15 cellular contexts compared by ENCODE assay signal in the genomic region with DNA sequence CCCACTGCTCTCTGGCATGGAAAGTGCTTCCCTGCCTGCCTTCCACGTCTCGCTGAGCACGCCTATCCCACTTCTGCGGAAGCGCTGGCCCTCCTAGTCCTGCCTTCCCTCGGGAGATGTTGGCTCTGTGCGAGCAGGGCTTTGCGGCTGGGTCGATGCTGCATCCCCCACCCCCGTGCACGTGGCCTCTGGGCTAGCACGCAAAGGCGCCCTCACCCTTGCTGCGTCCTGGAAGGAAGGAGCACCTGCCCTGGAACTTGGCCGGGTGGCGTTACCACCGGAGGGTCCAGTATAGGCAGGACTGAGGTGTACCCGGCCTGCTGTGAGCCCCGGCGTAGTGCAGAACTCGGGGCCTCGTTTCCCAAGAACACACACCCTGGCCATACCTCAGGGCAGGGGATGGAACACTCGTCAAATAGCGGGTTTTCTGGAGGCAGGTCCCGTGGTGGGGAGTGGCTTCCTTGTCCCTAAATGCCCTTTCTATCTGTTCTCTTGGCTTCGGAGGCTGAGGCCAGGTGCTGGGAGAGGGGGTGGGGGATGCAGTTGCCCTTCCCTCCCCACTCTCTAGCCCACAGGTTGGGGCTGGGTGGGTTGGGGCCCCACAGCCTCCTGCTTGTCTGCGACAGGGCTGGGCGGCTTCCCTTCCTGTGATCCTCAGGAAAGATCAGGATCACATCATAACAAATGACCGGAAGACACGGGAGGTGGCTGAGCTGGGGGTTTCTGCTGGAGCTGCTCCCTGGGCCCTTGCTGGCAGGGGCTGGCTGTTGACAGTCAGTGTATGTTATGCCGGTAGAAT. TPM values are rescaled to one million over a fixed set of nuclear protein-coding genes. Genes with fewer than 3 reads are reported as not detected.
A peak's percentile ranks its signal among the peaks of the same experiment; 100 is the strongest.
DNase-seq lines count a peak whose midpoint lies in the region; ATAC-seq and TF ChIP-seq lines count a peak whose summit lies in the region.
"Had no signal": no experiment of that assay in that cellular context is flagged by ENCODE, and none has a peak within 500 bp of the region (broad histone marks: within the 10 kb centered on the region; RNA-seq: fewer than 3 reads in every experiment).

No MANE protein-coding gene starts in this region.

- no peak for TF ChIP-seq CTCF in breast epithelium (IDR thresholded peaks at IDR 0.05)
- no peak for TF ChIP-seq CTCF in left lung (IDR thresholded peaks at IDR 0.05)
- no peak for TF ChIP-seq CTCF in type B pancreatic cell (conservative IDR thresholded peaks at IDR 0.05)

- H3K4me1 ChIP-seq in breast epithelium (peaks cover 14 to 18% of the 10 kb centered on the region in 2 donors), left lung (peaks cover 32 to 64% of the 10 kb centered on the region in 2 donors), aorta (ENCODE audit: control insufficient read depth in 1 of 2, insufficient read depth in 2 of 2, low read length in 2 of 2) (no peaks in the 10 kb centered on the region)

- H3K9me3 ChIP-seq in breast epithelium (no peaks in the 10 kb centered on the region), left lung (no peaks in the 10 kb centered on the region), aorta (ENCODE audit: control insufficient read depth, low read length) (no peaks in the 10 kb centered on the region)
- H3K9me3 ChIP-seq: body of pancreas, Peyer's patch had no signal

- H3K27me3 Mint-ChIP-seq in type B pancreatic cell = no peaks in the 10 kb centered on the region
- H3K27me3 Mint-ChIP-seq: activated T-cell treated with anti-CD3 and anti-CD28 coated beads, Interleukin-2, amount 50 U/mL, for 24 hours had no signal

- no peak for ATAC-seq in left lung
- no peak for ATAC-seq in aorta (ENCODE audit: low FRiP score)
- ATAC-seq in stimulated activated naive CD8-positive, alpha-beta T cell treated with anti-CD3 and anti-CD28 coated beads, Interleukin-15, Interleukin-2, amounts not matched to agents 100 U/mL and 50 U/mL, for 24 hours = no peak
- ATAC-seq: body of pancreas had no signal

- no peak for TF ChIP-seq POLR2A in breast epithelium (IDR thresholded peaks at IDR 0.05)

- no peaks in the 10 kb centered on the region for H3K9me3 Mint-ChIP-seq in type B pancreatic cell
- H3K9me3 Mint-ChIP-seq: activated T-cell treated with anti-CD3 and anti-CD28 coated beads, Interleukin-2, amount 50 U/mL, for 24 hours had no signal

- no peak overlapping the region for H3K4me3 ChIP-seq in breast epithelium
- H3K4me3 ChIP-seq in left lung = no peak overlapping the region
- H3K4me3 ChIP-seq in aorta (ENCODE audit: low read length in 2 of 2) = no peak overlapping the region
- H3K4me3 ChIP-seq: body of pancreas, Peyer's patch had no signal

- WGBS in aorta, 2 donors = 65 to 71% methylated on average over 31 of the region's 31 CpGs

- DNase-seq in DMS 273 (lab: John Stamatoyannopoulos, UW; ENCODE audit: unreplicated experiment) = peak; percentile 56
- DNase-seq in DMS 273 treated with DMSO at 0.1 percent for 48 hours (lab: John Stamatoyannopoulos, UW) = no peak
- DNase-seq in breast epithelium (ENCODE audit: low spot score in 2 of 2) = no peak
- no peak for DNase-seq in left lung
- DNase-seq in type B pancreatic cell (ENCODE audit: extremely low spot score, unreplicated experiment) = no peak
- DNase-seq in aorta = no peak
- no peak for DNase-seq in stimulated activated naive CD8-positive, alpha-beta T cell treated with anti-CD3 and anti-CD28 coated beads, Interleukin-15, Interleukin-2, amounts not matched to agents 100 U/mL and 50 U/mL, for 24 hours
- DNase-seq in G401 (ENCODE audit: low spot score) = no peak
- DNase-seq: activated T-cell treated with anti-CD3 and anti-CD28 coated beads, Interleukin-2, amount 50 U/mL, for 24 hours; body of pancreas; DND-41; islet precursor cell; NCI-H2029 treated with DMSO at 0.1 percent for 48 hours; Peyer's patch had no signal

- in situ Hi-C loops in G401 (cut with HindIII; ENCODE audit: low sequenced_read_pairs) = no loop called here

- H3K27me3 ChIP-seq in breast epithelium (no peaks in the 10 kb centered on the region), left lung (no peaks in the 10 kb centered on the region), aorta (ENCODE audit: control insufficient read depth in 1 of 2, insufficient read depth in 2 of 2, low read length in 1 of 2) (no peaks in the 10 kb centered on the region)
- H3K27me3 ChIP-seq: body of pancreas, Peyer's patch had no signal

- H3K4me1 Mint-ChIP-seq in type B pancreatic cell (ENCODE audit: unreplicated experiment) = peaks cover 35% of the 10 kb centered on the region

- peak overlapping the region; percentile 75 for H3K4me3 Mint-ChIP-seq in type B pancreatic cell
- H3K4me3 Mint-ChIP-seq: activated T-cell treated with anti-CD3 and anti-CD28 coated beads, Interleukin-2, amount 50 U/mL, for 24 hours had no signal

- peak overlapping the region; percentile 86 for H3K27ac Mint-ChIP-seq in type B pancreatic cell
- H3K27ac Mint-ChIP-seq: activated T-cell treated with anti-CD3 and anti-CD28 coated beads, Interleukin-2, amount 50 U/mL, for 24 hours had no signal

- peaks cover 5% of the 10 kb centered on the region for H3K36me3 Mint-ChIP-seq in type B pancreatic cell

- H3K36me3 ChIP-seq in breast epithelium (no peaks in the 10 kb centered on the region), left lung (no peaks in the 10 kb centered on the region), aorta (ENCODE audit: control insufficient read depth in 1 of 2, insufficient read depth in 2 of 2, low read length in 1 of 2) (no peaks in the 10 kb centered on the region)
- H3K36me3 ChIP-seq: Peyer's patch had no signal

- H3K27ac ChIP-seq in breast epithelium (peak overlapping the region; percentile 80 to 92), left lung (peak overlapping the region; percentile 62 to 78), aorta (ENCODE audit: low read depth in 1 of 2, low read length in 2 of 2) (no peak overlapping the region)
- H3K27ac ChIP-seq: 22Rv1 had no signal

- intact Hi-C loops in breast epithelium (cut with DNase I; ENCODE audit: low total_unique reads) = no loop called here
- intact Hi-C loops in left lung (cut with DNase I) = no loop called here
- intact Hi-C loops in aorta (cut with DNase I) = no loop called here

RNA-seq across cellular contexts. Expression of a gene that starts 17.4 kb away (rescaled TPM):
- total RNA-seq in breast epithelium = 10 to 100 TPM; 21.0 to 47.0 (median 37.6) TPM
- total RNA-seq in left lung = 100 to 1,000 TPM in 1 of 2 donors, 10 to 100 TPM in 1; 76.3 to 135 TPM
- 62.7 and 120 TPM in 2 replicates for total RNA-seq in type B pancreatic cell (ENCODE audit: low replicate concordance)
- 10 to 100 TPM; 19.2 to 23.7 TPM for total RNA-seq in aorta
- polyA plus RNA-seq in aorta = 1 to 10 TPM; 1.7 to 9.5 TPM
- total RNA-seq in G401 (2014; rRNA removed; shearing (Covaris generic)) = 16.1 and 21.1 TPM in 2 replicates

Comparison
In these comparisons a context has a peak if more than half of its experiments do, and no peak if none do; other contexts are left out.
1. H3K27ac ChIP-seq: peak in breast epithelium (2 of 2) and left lung (2 of 2); none in aorta (0 of 2).